Comparison of ENCODE assay signal across 8 cellular contexts in genomic region chr11:62599909-62600308, GRCh38. TPM values are rescaled to one million over a fixed set of nuclear protein-coding genes. Genes with fewer than 3 reads are reported as not detected.
DNase-seq lines count a peak whose midpoint lies in the region; ATAC-seq and TF ChIP-seq lines count a peak whose summit lies in the region.

No MANE protein-coding gene starts in this region.

- TF ChIP-seq CTCF in AG04449 (IDR thresholded peaks at IDR 0.05; ENCODE audit: insufficient read depth, low read length, missing control alignments): no peak

- no peaks in the 10 kb centered on the region for H3K27me3 ChIP-seq in mucosa of stomach (ENCODE audit: control insufficient read depth, insufficient read depth, low read length)

- POLR2A ChIA-PET in AG04449 (lab: Yijun Ruan, JAX): interaction anchor here (0.6 to 2.9 kb wide), 4 partner anchors 8 to 65 kb away, joined by 3 to 33 read pairs (median 4); partner anchors contain the start of genes C11orf98, CSKMT, EEF1G and INTS5

- CTCF ChIA-PET in AG04449 (lab: Yijun Ruan, JAX): interaction anchor here (0.7 to 6.5 kb wide), 8 partner anchors 8 to 205 kb away, joined by 3 to 59 read pairs (median 4); partner anchors contain the start of genes EML3 and ROM1

- H3K27ac ChIP-seq in caudate nucleus (ENCODE audit: low read depth, low read length): peak overlapping the region; percentile 80

- peaks cover 11% of the 10 kb centered on the region for H3K36me3 ChIP-seq in mucosa of stomach (ENCODE audit: control insufficient read depth, insufficient read depth, low read length)

- H3K9ac ChIP-seq in mucosa of stomach (ENCODE audit: low read length): peak overlapping the region; percentile 86

- DNase-seq in AG04449 (ENCODE audit: low read depth, low spot score): no peak
- no peak for DNase-seq in Jurkat, Clone E6-1 (ENCODE audit: low read depth, low spot score)
- no peak for DNase-seq in caudate nucleus (lab: John Stamatoyannopoulos, UW)
- DNase-seq in occipital lobe (lab: John Stamatoyannopoulos, UW): no peak
- DNase-seq in HT-29 (ENCODE audit: low spot score): no peak
- no peak for DNase-seq in 8988T

- no peaks in the 10 kb centered on the region for H3K9me3 ChIP-seq in mucosa of stomach (ENCODE audit: control insufficient read depth, low read length)

- H3K4me3 ChIP-seq in AG04449 (ENCODE audit: low read depth, low read length) (peak overlapping the region; percentile 82), mucosa of stomach (ENCODE audit: low read length) (peak overlapping the region; percentile 33)
- peak overlapping the region; percentile 89 for H3K4me3 ChIP-seq in Jurkat, Clone E6-1 (ENCODE audit: low read length)

- no peak for ATAC-seq in HG03159 (IDR thresholded peaks at IDR 0.05; ENCODE audit: unreplicated experiment)

- peaks cover 24% of the 10 kb centered on the region for H3K4me1 ChIP-seq in mucosa of stomach (ENCODE audit: control insufficient read depth, insufficient read depth, low read length)

RNA-seq across cellular contexts. Expression of gene MTA2, which starts 1.8 kb away (rescaled TPM):
- polyA plus RNA-seq in Jurkat, Clone E6-1 (2012; ENCODE audit: insufficient read depth, insufficient read length): 194 TPM
- total RNA-seq in occipital lobe: 129 TPM
- 223 and 229 TPM in 2 replicates for total RNA-seq in HT-29 (2014; rRNA removed; shearing (Covaris generic))

RNA-seq across cellular contexts. Expression of gene TUT1, which starts 8.6 kb away (rescaled TPM):
- polyA plus RNA-seq in Jurkat, Clone E6-1 (2012; ENCODE audit: insufficient read depth, insufficient read length): 33.1 TPM
- 4.5 TPM for total RNA-seq in occipital lobe
- total RNA-seq in HT-29 (2014; rRNA removed; shearing (Covaris generic)): 19.3 and 25.1 TPM in 2 replicates

RNA-seq across cellular contexts. Expression of gene EML3, which starts 12.7 kb away (rescaled TPM):
- 69.3 TPM for polyA plus RNA-seq in Jurkat, Clone E6-1 (2012; ENCODE audit: insufficient read depth, insufficient read length)
- total RNA-seq in occipital lobe: 4.5 TPM
- 72.3 and 72.5 TPM in 2 replicates for total RNA-seq in HT-29 (2014; rRNA removed; shearing (Covaris generic))

RNA-seq across cellular contexts. Expression of gene ROM1, which starts 13.1 kb away (rescaled TPM):
- polyA plus RNA-seq in Jurkat, Clone E6-1 (2012; ENCODE audit: insufficient read depth, insufficient read length): 2.4 TPM
- total RNA-seq in occipital lobe: 3.1 TPM
- 10.9 and 13.6 TPM in 2 replicates for total RNA-seq in HT-29 (2014; rRNA removed; shearing (Covaris generic))

RNA-seq across cellular contexts. Expression of gene B3GAT3, which starts 21.9 kb away (rescaled TPM):
- polyA plus RNA-seq in Jurkat, Clone E6-1 (2012; ENCODE audit: insufficient read depth, insufficient read length): 58.8 TPM
- 21.4 TPM for total RNA-seq in occipital lobe
- total RNA-seq in HT-29 (2014; rRNA removed; shearing (Covaris generic)): 63.1 and 82.8 TPM in 2 replicates

Comparison
In these comparisons a context has a peak if more than half of its experiments do, and no peak if none do; other contexts are left out.
1. H3K4me3 ChIP-seq: peak in every context shown above with its lines; median percentile 89 in Jurkat, Clone E6-1; 82 in AG04449; 33 in mucosa of stomach.
2. RNA of gene EML3, which starts 12.7 kb away (total RNA-seq): 72.3 to 72.5 TPM in HT-29; 4.5 TPM in occipital lobe (single experiment); every median in the first group is over 10 times any median in the second.